ENCODE assay signal across 10 cellular contexts in genomic region chr2:23480991-23481797, GRCh38.
A peak's percentile ranks its signal among the peaks of the same experiment; 100 is the strongest.
DNase-seq lines count a peak whose midpoint lies in the region; ATAC-seq and TF ChIP-seq lines count a peak whose summit lies in the region.
"Had no signal": no experiment of that assay in that cellular context is flagged by ENCODE, and none has a peak within 500 bp of the region (broad histone marks: within the 10 kb centered on the region; RNA-seq: fewer than 3 reads in every experiment).

No MANE protein-coding gene starts in this region.

- ATAC-seq in GM18498 (IDR thresholded peaks at IDR 0.05; ENCODE audit: unreplicated experiment), result no peak
- ATAC-seq: activated CD8-positive, alpha-beta T cell treated with anti-CD3 and anti-CD28 coated beads for 36 hours had no signal

- DNase-seq in A172 (ENCODE audit: low spot score) (peak; percentile 91), HS-5 (ENCODE audit: low read depth) (peak; percentile 76), MCF 10A (ENCODE audit: unreplicated experiment) (peak; percentile 73), Ammon's horn (ENCODE audit: low spot score) (no peak), DMS114 treated with DMSO at 0.1 percent for 48 hours (lab: John Stamatoyannopoulos, UW; ENCODE audit: unreplicated experiment) (no peak)
- DNase-seq in activated T-helper 1 cell treated with anti-CD3 and anti-CD28 coated beads, Interleukin-12 subunit alpha, Interleukin-12 subunit beta, Interleukin-2, Interleukin-4 antibody, amounts not matched to agents 30 ng/mL and 10 ng/mL and 1 ng/mL, durations not matched to agents 14 hours and 24 hours and 36 hours (ENCODE audit: low spot score), result no peak
- DNase-seq: activated CD8-positive, alpha-beta T cell treated with anti-CD3 and anti-CD28 coated beads for 36 hours; NCI-H1436 treated with DMSO at 0.1 percent for 48 hours had no signal

- H3K27ac ChIP-seq in liver (ENCODE audit: low read depth in 1 of 2, low read length in 2 of 2), result no peak overlapping the region

- H3K27me3 ChIP-seq in liver (ENCODE audit: control insufficient read depth in 4 of 4, insufficient read depth in 4 of 4, low read length in 3 of 4), result no peaks in the 10 kb centered on the region

- H3K4me1 Mint-ChIP-seq in MCF 10A (ENCODE audit: insufficient read depth, unreplicated experiment), result peaks cover 19% of the 10 kb centered on the region
- H3K4me1 Mint-ChIP-seq in activated T-helper 1 cell treated with anti-CD3 and anti-CD28 coated beads, Interleukin-12 subunit alpha, Interleukin-12 subunit beta, Interleukin-2, Interleukin-4 antibody, amounts not matched to agents 30 ng/mL and 10 ng/mL and 1 ng/mL, durations not matched to agents 14 hours and 24 hours and 36 hours (ENCODE audit: low read depth), result no peaks in the 10 kb centered on the region

- no peak for TF ChIP-seq RAD21 in liver (IDR thresholded peaks at IDR 0.05)

- intact Hi-C loops in MCF 10A (cut with micrococcal nuclease), result loop anchor here (10.0 kb wide), 1 partner anchor 96 kb away; the partner anchor contains the start of gene KLHL29
- intact Hi-C loops in activated T-helper 1 cell treated with anti-CD3 and anti-CD28 coated beads, Interleukin-12 subunit alpha, Interleukin-12 subunit beta, Interleukin-2, Interleukin-4 antibody, amounts not matched to agents 30 ng/mL and 10 ng/mL and 1 ng/mL, durations not matched to agents 14 hours and 24 hours and 36 hours (cut with micrococcal nuclease), result no loop called here

- peak overlapping the region; percentile 8 for H3K4me3 Mint-ChIP-seq in MCF 10A (ENCODE audit: unreplicated experiment)
- no peak overlapping the region for H3K4me3 Mint-ChIP-seq in activated T-helper 1 cell treated with anti-CD3 and anti-CD28 coated beads, Interleukin-12 subunit alpha, Interleukin-12 subunit beta, Interleukin-2, Interleukin-4 antibody, amounts not matched to agents 30 ng/mL and 10 ng/mL and 1 ng/mL, durations not matched to agents 14 hours and 24 hours and 36 hours
- H3K4me3 Mint-ChIP-seq: activated CD8-positive, alpha-beta T cell treated with anti-CD3 and anti-CD28 coated beads for 36 hours had no signal

- H3K9ac ChIP-seq in liver (ENCODE audit: low read depth in 1 of 2, low read length in 2 of 2), result no peak overlapping the region

- 78% methylated on average over 16 of the region's 16 CpGs for WGBS in liver

- no peaks in the 10 kb centered on the region for H3K9me3 Mint-ChIP-seq in MCF 10A (ENCODE audit: unreplicated experiment)
- H3K9me3 Mint-ChIP-seq in activated T-helper 1 cell treated with anti-CD3 and anti-CD28 coated beads, Interleukin-12 subunit alpha, Interleukin-12 subunit beta, Interleukin-2, Interleukin-4 antibody, amounts not matched to agents 30 ng/mL and 10 ng/mL and 1 ng/mL, durations not matched to agents 14 hours and 24 hours and 36 hours, result no peaks in the 10 kb centered on the region
- H3K9me3 Mint-ChIP-seq: activated CD8-positive, alpha-beta T cell treated with anti-CD3 and anti-CD28 coated beads for 36 hours had no signal

- POLR2A ChIA-PET in MCF 10A (lab: Yijun Ruan, JAX), result interaction anchor here (0.6 to 1.3 kb wide), 2 partner anchors 17 to 87 kb away, joined by 3 read pairs; no protein-coding TSS in a partner anchor

- peaks cover 19% of the 10 kb centered on the region for H3K36me3 Mint-ChIP-seq in MCF 10A (ENCODE audit: insufficient read depth, unreplicated experiment)
- H3K36me3 Mint-ChIP-seq in activated T-helper 1 cell treated with anti-CD3 and anti-CD28 coated beads, Interleukin-12 subunit alpha, Interleukin-12 subunit beta, Interleukin-2, Interleukin-4 antibody, amounts not matched to agents 30 ng/mL and 10 ng/mL and 1 ng/mL, durations not matched to agents 14 hours and 24 hours and 36 hours (ENCODE audit: low read depth), result no peaks in the 10 kb centered on the region

- CTCF ChIA-PET in MCF 10A (lab: Yijun Ruan, JAX), result no interaction called here

- no peaks in the 10 kb centered on the region for H3K36me3 ChIP-seq in liver (ENCODE audit: control insufficient read depth in 4 of 4, insufficient read depth in 3 of 4, low read depth in 1 of 4, low read length in 3 of 4)

- no peaks in the 10 kb centered on the region for H3K4me1 ChIP-seq in liver (ENCODE audit: control insufficient read depth in 4 of 4, insufficient read depth in 4 of 4, low read length in 3 of 4)

- H3K4me3 ChIP-seq in liver (ENCODE audit: low read depth in 1 of 3, low read length in 3 of 3), result no peak overlapping the region

- TF ChIP-seq CTCF in MCF 10A (IDR thresholded peaks at IDR 0.05; ENCODE audit: unreplicated experiment), result no peak
- TF ChIP-seq CTCF in liver (IDR thresholded peaks at IDR 0.05; ENCODE audit: low read depth, low read length, missing input control), result no peak

- no TSS peak for BruUV-seq in MCF 10A (replicated peaks; lab: Mats Ljungman, UMichigan)

- H3K27me3 Mint-ChIP-seq in MCF 10A (ENCODE audit: insufficient read depth, unreplicated experiment), result no peaks in the 10 kb centered on the region
- H3K27me3 Mint-ChIP-seq in activated T-helper 1 cell treated with anti-CD3 and anti-CD28 coated beads, Interleukin-12 subunit alpha, Interleukin-12 subunit beta, Interleukin-2, Interleukin-4 antibody, amounts not matched to agents 30 ng/mL and 10 ng/mL and 1 ng/mL, durations not matched to agents 14 hours and 24 hours and 36 hours (ENCODE audit: insufficient read depth), result peaks cover 11% of the 10 kb centered on the region

- no peaks in the 10 kb centered on the region for H3K9me3 ChIP-seq in liver (ENCODE audit: control insufficient read depth in 4 of 4, low read length in 3 of 4)

- H3K27ac Mint-ChIP-seq in MCF 10A (ENCODE audit: low read depth, unreplicated experiment), result peak overlapping the region; percentile 11
- no peak overlapping the region for H3K27ac Mint-ChIP-seq in activated T-helper 1 cell treated with anti-CD3 and anti-CD28 coated beads, Interleukin-12 subunit alpha, Interleukin-12 subunit beta, Interleukin-2, Interleukin-4 antibody, amounts not matched to agents 30 ng/mL and 10 ng/mL and 1 ng/mL, durations not matched to agents 14 hours and 24 hours and 36 hours
- H3K27ac Mint-ChIP-seq: activated CD8-positive, alpha-beta T cell treated with anti-CD3 and anti-CD28 coated beads for 36 hours had no signal

TF ChIP-seq in liver, 16 proteins besides CTCF, POLR2A, EP300 and RAD21:
- TF ChIP-seq JUND (IDR thresholded peaks at IDR 0.05), result no peak
- no peak for TF ChIP-seq FOXA1 (IDR thresholded peaks at IDR 0.05)
- TF ChIP-seq FOXA2 (IDR thresholded peaks at IDR 0.05), result no peak
- TF ChIP-seq SP1 (IDR thresholded peaks at IDR 0.05), result peak; percentile 8

Comparison
In these comparisons a context has a peak if more than half of its experiments do, and no peak if none do; other contexts are left out.
1. DNase-seq: peak in A172 (single experiment), HS-5 (single experiment) and MCF 10A (single experiment); none in Ammon's horn (single experiment), activated T-helper 1 cell treated with anti-CD3 and anti-CD28 coated beads, Interleukin-12 subunit alpha, Interleukin-12 subunit beta, Interleukin-2, Interleukin-4 antibody, amounts not matched to agents 30 ng/mL and 10 ng/mL and 1 ng/mL, durations not matched to agents 14 hours and 24 hours and 36 hours (single experiment) and DMS114 treated with DMSO at 0.1 percent for 48 hours (single experiment).